14 cellular contexts compared by ENCODE assay signal in genomic region chr1:244154528-244154881, GRCh38.
"Had no signal": no experiment of that assay in that cellular context is flagged by ENCODE, and none has a peak within 500 bp of the region (broad histone marks: within the 10 kb centered on the region; RNA-seq: fewer than 3 reads in every experiment).

No MANE protein-coding gene starts in this region.

- H3K9me3 Mint-ChIP-seq: nephron progenitor cell had no signal

- H3K4me2 ChIP-seq: smooth muscle cell had no signal

- H3K27me3 Mint-ChIP-seq: activated naive CD8-positive, alpha-beta T cell had no signal

- H3K9me3 ChIP-seq: esophagus muscularis mucosa, left ventricle myocardium inferior, ovary, tibial nerve had no signal

- DNase-seq: activated CD4-positive, alpha-beta T cell treated with anti-CD3 and anti-CD28 coated beads for 1 hour; activated CD4-positive, alpha-beta T cell treated with anti-CD3 and anti-CD28 coated beads, Interleukin-2, amount 50 U/mL, for 48 hours; activated gamma-delta T cell; activated T-cell treated with anti-CD3 and anti-CD28 coated beads, Interleukin-2, amount 50 U/mL, for 48 hours; cerebellar nuclear complex; left ventricle myocardium inferior; mesenchymal stem cell; nephron progenitor cell; ovary; T-helper 9 cell had no signal

- H3K4me1 ChIP-seq: left ventricle myocardium inferior had no signal

- H3K27me3 ChIP-seq: esophagus muscularis mucosa, ovary had no signal

- H3K4me3 ChIP-seq: esophagus muscularis mucosa, left ventricle myocardium inferior, ovary, smooth muscle cell, tibial nerve had no signal

- H3K36me3 Mint-ChIP-seq: activated naive CD8-positive, alpha-beta T cell had no signal

- H3K36me3 ChIP-seq: esophagus muscularis mucosa, left ventricle myocardium inferior, ovary, tibial nerve had no signal

- H3K27ac Mint-ChIP-seq: activated naive CD8-positive, alpha-beta T cell had no signal

- H3K4me3 Mint-ChIP-seq: activated naive CD8-positive, alpha-beta T cell; nephron progenitor cell had no signal

- H3K27ac ChIP-seq: left ventricle myocardium inferior, ovary, tibial nerve had no signal
